Comparison of ENCODE assay signal across 8 cellular contexts in genomic region chr12:54201001-54201794, GRCh38. TPM values are rescaled to one million over a fixed set of nuclear protein-coding genes. Genes with fewer than 3 reads are reported as not detected.
DNase-seq lines count a peak whose midpoint lies in the region; ATAC-seq, FAIRE-seq and TF ChIP-seq lines count a peak whose summit lies in the region.

No MANE protein-coding gene starts in this region.

- TF ChIP-seq CTCF in HCT116 (IDR thresholded peaks at IDR 0.05 in 2 of 3, conservative IDR thresholded peaks at IDR 0.05 in 1 of 3; ENCODE audit: borderline replicate concordance in 1 of 3, insufficient read depth in 1 of 3, low read depth in 2 of 3, low read length in 2 of 3) (peak; percentile 95 to 99 (median 98)), WTC11 (IDR thresholded peaks at IDR 0.05) (peak; percentile 93), bronchial epithelial cell (IDR thresholded peaks at IDR 0.05; ENCODE audit: insufficient read depth, low read length, severe bottlenecking) (peak; percentile 98)

- TF ChIP-seq RAD21 in HCT116 (IDR thresholded peaks at IDR 0.05; ENCODE audit: low read depth), result peak; percentile 76

- H3K4me1 ChIP-seq in HCT116 (ENCODE audit: control insufficient read depth in 1 of 2, insufficient read depth in 2 of 2, low read length in 2 of 2), result peaks cover 0 to 9% of the 10 kb centered on the region in 2 experiments; a peak in 1 of 4 replicates

- H3K4me3 Mint-ChIP-seq in WTC11, result no peak overlapping the region

- H3K79me2 ChIP-seq in HCT116 (ENCODE audit: insufficient read depth, low read length), result no peaks in the 10 kb centered on the region

- no peak overlapping the region for H3K9ac ChIP-seq in HCT116 (ENCODE audit: low read length)

- DNase-seq in COR-L47 (lab: John Stamatoyannopoulos, UW) (peak; percentile 52), HCT116 (ENCODE audit: low read depth, low spot score) (peak; percentile 65), NCI-H2196 treated with DMSO at 0.1 percent for 48 hours (lab: John Stamatoyannopoulos, UW; ENCODE audit: unreplicated experiment) (peak; percentile 75), WTC11 (ENCODE audit: low spot score) (peak; percentile 87), bronchial epithelial cell (ENCODE audit: low read depth) (no peak), left colon (peak; percentile 35 to 45)
- DNase-seq in stimulated activated CD4-positive, alpha-beta T cell treated with anti-CD3 and anti-CD28 coated beads, Interleukin-4, amount 100 ng/mL, for 48 hours (ENCODE audit: low read depth in 2 of 2), result peak; percentile 52 to 53

- H3K36me3 ChIP-seq in HCT116 (ENCODE audit: control insufficient read depth in 1 of 2, insufficient read depth in 2 of 2, low read length in 2 of 2) (no peaks in the 10 kb centered on the region), bronchial epithelial cell (ENCODE audit: control insufficient read depth, insufficient read depth, low read length) (no peaks in the 10 kb centered on the region)

- no peaks in the 10 kb centered on the region for H3K9me3 Mint-ChIP-seq in WTC11

- H3K27me3 ChIP-seq in HCT116 (ENCODE audit: insufficient read depth, low read length) (no peaks in the 10 kb centered on the region), bronchial epithelial cell (ENCODE audit: control insufficient read depth, insufficient read depth, low read length) (peaks cover 18% of the 10 kb centered on the region)

- FAIRE-seq in bronchial epithelial cell (lab: Jason Lieb, UNC), result no peak

- peaks cover 16% of the 10 kb centered on the region for H3K4me1 Mint-ChIP-seq in WTC11

- ATAC-seq in HCT116 (peak; percentile 98), WTC11 (peak; percentile 92), left colon (peak; percentile 94), HG02852 (IDR thresholded peaks at IDR 0.05; ENCODE audit: unreplicated experiment) (no peak)

- BruUV-seq in HCT116 (replicated peaks; lab: Mats Ljungman, UMichigan), result no TSS peak

- H3K36me3 Mint-ChIP-seq in WTC11, result no peaks in the 10 kb centered on the region

- RAD21 ChIA-PET in HCT116 (lab: Charles Lee; ENCODE audit: low non-redundant PET in 1 of 2, low total read pairs in 2 of 2, uncharacterized antibody in 2 of 2, unreplicated experiment in 2 of 2), result interaction anchor here (0.6 to 1.7 kb wide), 11 partner anchors 8 to 216 kb away, joined by 3 to 18 read pairs (median 4); partner anchors contain the start of genes HOXC10 (in 1 of the 2), HOXC5 (in 1 of the 2) and HOXC9 (in 1 of the 2)

- intact Hi-C loops in HCT116 (cut with micrococcal nuclease) (loop anchor here (1.0 to 2.0 kb wide), 3 partner anchors 169 to 216 kb away; partner anchors contain the start of gene HOXC10), left colon (cut with DNase I, micrococcal nuclease) (no loop called here)

- H3K4me2 ChIP-seq in HCT116 (ENCODE audit: low read length), result no peak overlapping the region

- POLR2A ChIA-PET in HCT116 (lab: Charles Lee) (interaction anchor here (0.6 to 1.5 kb wide), 3 partner anchors 10 to 184 kb away, joined by 4 to 6 read pairs (median 6); no protein-coding TSS in a partner anchor), WTC11 (lab: Charles Lee) (interaction anchor here (0.5 to 1.2 kb wide), 5 partner anchors 79 to 1853 kb away, joined by 3 to 4 read pairs (median 3); partner anchors contain the start of genes COPZ1 and HNRNPA1)

- H3K27me3 Mint-ChIP-seq in WTC11 (ENCODE audit: low read depth), result peaks cover 96% of the 10 kb centered on the region

- CTCF ChIA-PET in HCT116 (lab: Charles Lee), result interaction anchor here (0.6 to 3.8 kb wide), 34 partner anchors 9 to 518 kb away, joined by 3 to 68 read pairs (median 5); partner anchors contain the start of genes HOXC10, HOXC5, HOXC8 and HOXC9
- CTCF ChIA-PET in WTC11 (lab: Charles Lee), result interaction anchor here (0.5 to 7.2 kb wide), 70 partner anchors 9 to 932 kb away, joined by 3 to 149 read pairs (median 6); partner anchors contain the start of genes CBX5, CISTR, COPZ1 and HNRNPA1

- no peak for TF ChIP-seq POLR2A in HCT116 (IDR thresholded peaks at IDR 0.05; ENCODE audit: borderline replicate concordance, extremely low read depth, insufficient read depth, insufficient read length)

- H4K20me1 ChIP-seq in HCT116 (ENCODE audit: insufficient read depth), result no peaks in the 10 kb centered on the region

- H2AFZ ChIP-seq in HCT116 (ENCODE audit: low read depth, low read length, poor library complexity, severe bottlenecking), result no peak overlapping the region

- no peaks in the 10 kb centered on the region for H3K9me2 ChIP-seq in HCT116 (ENCODE audit: insufficient read depth)

- H3K4me3 ChIP-seq in HCT116 (replicated peaks in 1 of 2; ENCODE audit: low read depth in 1 of 2, low read length in 2 of 2) (no peak overlapping the region), bronchial epithelial cell (ENCODE audit: low read depth, low read length) (no peak overlapping the region)

- H3K27ac ChIP-seq in HCT116 (ENCODE audit: low read depth, low read length), result no peak overlapping the region

- H3K27ac Mint-ChIP-seq in WTC11, result no peak overlapping the region

- H3K9me3 ChIP-seq in HCT116 (ENCODE audit: control insufficient read depth in 1 of 2, insufficient read depth in 1 of 2, low read depth in 1 of 2, low read length in 2 of 2), result no peaks in the 10 kb centered on the region

TF ChIP-seq in HCT116, 20 proteins besides CTCF, POLR2A, EP300 and RAD21 (continues in another document):
- TF ChIP-seq REST (IDR thresholded peaks at IDR 0.05; ENCODE audit: low read depth), result no peak
- TF ChIP-seq EZH2 (IDR thresholded peaks at IDR 0.05), result no peak
- TF ChIP-seq SRF (IDR thresholded peaks at IDR 0.05; ENCODE audit: low read depth), result no peak
- no peak for TF ChIP-seq CBX3 (IDR thresholded peaks at IDR 0.05; ENCODE audit: low read depth)
- no peak for TF ChIP-seq MAX (IDR thresholded peaks at IDR 0.05)
- no peak for TF ChIP-seq CEBPB (IDR thresholded peaks at IDR 0.05; ENCODE audit: low read depth)

TF ChIP-seq in WTC11, 78 proteins besides CTCF, POLR2A, EP300 and RAD21:
- TF ChIP-seq JUN (CRISPR knock-in tag; IDR thresholded peaks at IDR 0.05) (no peak), PRDM15 (CRISPR knock-in tag; IDR thresholded peaks at IDR 0.05) (peak; percentile 60)
TF ChIP-seq in WTC11: peak in this region for 1.

RNA-seq across cellular contexts. Expression of gene SMUG1, which starts 12.4 kb away (rescaled TPM):
- total RNA-seq in HCT116 (2021; ENCODE audit: unreplicated experiment) (43.6 TPM), WTC11 (2021) (19.2 to 27.5 TPM (median 26.3 TPM) in 3 replicates), bronchial epithelial cell (36.1 and 48.5 TPM in 2 replicates), left colon (10 to 100 TPM; 28.0 to 31.4 TPM)
- polyA plus RNA-seq in HCT116 (2012), result 32.0 and 43.0 TPM in 2 replicates
